In the genomic region with DNA sequence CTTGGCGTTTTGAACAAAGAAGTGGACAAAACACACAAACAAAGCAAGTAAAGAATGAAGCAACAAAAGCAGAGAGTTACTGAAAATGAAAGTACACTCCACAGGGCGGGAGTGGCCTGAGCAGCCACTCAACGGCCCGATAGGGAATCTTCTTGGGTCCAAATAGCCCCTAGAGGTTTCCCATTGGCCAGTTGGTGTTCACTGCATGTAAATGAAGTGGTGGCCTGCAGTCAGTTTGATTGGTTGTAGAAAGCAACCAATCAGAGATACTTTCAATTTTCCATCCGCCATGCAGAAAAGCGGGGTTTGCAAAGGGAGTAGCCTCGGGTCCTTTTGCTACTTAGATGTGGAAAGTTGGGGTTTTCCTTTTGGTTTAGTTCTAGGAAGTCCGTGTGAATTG, we compare ENCODE assay signal across 10 cellular contexts. TPM values are rescaled to one million over a fixed set of nuclear protein-coding genes. Genes with fewer than 3 reads are reported as not detected.
DNase-seq lines count a peak whose midpoint lies in the region; ATAC-seq, FAIRE-seq and TF ChIP-seq lines count a peak whose summit lies in the region.
"Had no signal": no experiment of that assay in that cellular context is flagged by ENCODE, and none has a peak within 500 bp of the region (broad histone marks: within the 10 kb centered on the region; RNA-seq: fewer than 3 reads in every experiment).

No MANE protein-coding gene starts in this region.

- no peak overlapping the region for H3K4me3 Mint-ChIP-seq in activated naive CD8-positive, alpha-beta T cell treated with anti-CD3 and anti-CD28 coated beads, Interleukin-2, amount 50 U/mL, for 24 hours

- no TSS peak for BruUV-seq in HepG2 (replicated peaks; lab: Mats Ljungman, UMichigan)

- peak overlapping the region; percentile 24; the same call in 1 of the 2 replicates for H3K9ac ChIP-seq in HepG2 (ENCODE audit: insufficient read depth, low read depth, low read length)

- peak overlapping the region; percentile 36 for H3K4me3 ChIP-seq in SJSA1
- peak overlapping the region; percentile 37 to 74 (median 58) for H3K4me3 ChIP-seq in HepG2 (replicated peaks in 1 of 3; ENCODE audit: insufficient read depth in 1 of 3, low read depth in 2 of 3, low read length in 3 of 3)
- no peak overlapping the region for H3K4me3 ChIP-seq in SJCRH30

- no peaks in the 10 kb centered on the region for H4K20me1 ChIP-seq in HepG2 (ENCODE audit: insufficient read depth, low read length)

- no peaks in the 10 kb centered on the region for H3K4me1 Mint-ChIP-seq in activated naive CD8-positive, alpha-beta T cell treated with anti-CD3 and anti-CD28 coated beads, Interleukin-2, amount 50 U/mL, for 24 hours

- peak overlapping the region; percentile 78 for H3K4me2 ChIP-seq in HepG2 (ENCODE audit: low read depth, low read length)

- WGBS in HepG2 (ENCODE audit: low lambda C conversion rate) = 15% methylated on average over 8 of the region's 8 CpGs

- no peaks in the 10 kb centered on the region for H3K36me3 Mint-ChIP-seq in activated naive CD8-positive, alpha-beta T cell treated with anti-CD3 and anti-CD28 coated beads, Interleukin-2, amount 50 U/mL, for 24 hours (ENCODE audit: low read depth)

- peak overlapping the region; percentile 61 for H2AFZ ChIP-seq in HepG2 (ENCODE audit: low read length)

- no peaks in the 10 kb centered on the region for H3K36me3 ChIP-seq in SJSA1
- H3K36me3 ChIP-seq in HepG2 (replicated peaks in 1 of 2; ENCODE audit: control insufficient read depth in 1 of 2, insufficient read depth in 2 of 2, low read length in 2 of 2) = no peaks in the 10 kb centered on the region
- H3K36me3 ChIP-seq in SJCRH30 = peaks cover 31% of the 10 kb centered on the region

- CTCF ChIA-PET in HepG2 (lab: Yijun Ruan, JAX; ENCODE audit: low intra/inter-chr PET ratio, low total read pairs) = no interaction called here

- no peaks in the 10 kb centered on the region; the same call in 1 of the 2 replicates for H3K4me1 ChIP-seq in SJSA1 (replicated peaks)
- H3K4me1 ChIP-seq in HepG2 (ENCODE audit: insufficient read depth, low read length) = peaks cover 12% of the 10 kb centered on the region
- H3K4me1 ChIP-seq in SJCRH30 = peaks cover 7% of the 10 kb centered on the region

- no peaks in the 10 kb centered on the region for H3K79me2 ChIP-seq in HepG2 (ENCODE audit: insufficient read depth, low read length)

- H3K27ac ChIP-seq in SJSA1 (peak overlapping the region; percentile 63), HepG2 (ENCODE audit: extremely low read length, insufficient read depth, low read length) (no peak overlapping the region), SJCRH30 (no peak overlapping the region)
- H3K27ac ChIP-seq: brain microvascular endothelial cell had no signal

- in situ Hi-C loops in HepG2 (cut with HindIII; ENCODE audit: extremely low pct_ligation_motif_present, low pct_unique_long_range_greater_than_20kb) = no loop called here

- H3K27ac Mint-ChIP-seq in activated naive CD8-positive, alpha-beta T cell treated with anti-CD3 and anti-CD28 coated beads, Interleukin-2, amount 50 U/mL, for 24 hours = no peak overlapping the region

- FAIRE-seq in HepG2 (lab: Jason Lieb, UNC) = peak; percentile 92

- no peak for TF ChIP-seq RAD21 in HepG2 (CRISPR knock-in tag; IDR thresholded peaks at IDR 0.05)

- TF ChIP-seq CTCF in HepG2 (CRISPR knock-in tag; IDR thresholded peaks at IDR 0.05) = no peak

- DNase-seq in C1 segment of cervical spinal cord (lab: John Stamatoyannopoulos, UW) (peak in 8 of 14 donors; percentile 2 to 49 (median 12)), NCI-H1436 treated with DMSO at 0.1 percent for 48 hours (lab: John Stamatoyannopoulos, UW) (peak; percentile 94), SJSA1 (ENCODE audit: low read depth in 1 of 2, low spot score in 2 of 2) (peak; percentile 85 to 93), HepG2 (ENCODE audit: low spot score) (peak; percentile 94), SJCRH30 (no peak)
- no peak for DNase-seq in activated naive CD4-positive, alpha-beta T cell (lab: John Stamatoyannopoulos, UW)
- no peak for DNase-seq in activated naive CD8-positive, alpha-beta T cell treated with anti-CD3 and anti-CD28 coated beads, Interleukin-2, amount 50 U/mL, for 24 hours
- DNase-seq: brain microvascular endothelial cell, mesenchymal stem cell had no signal

- intact Hi-C loops in HepG2 (cut with micrococcal nuclease; ENCODE audit: unreplicated experiment) = no loop called here

- POLR2A ChIA-PET in HepG2 (lab: Yijun Ruan, JAX) = no interaction called here

- H3K9me3 Mint-ChIP-seq in activated naive CD8-positive, alpha-beta T cell treated with anti-CD3 and anti-CD28 coated beads, Interleukin-2, amount 50 U/mL, for 24 hours = no peaks in the 10 kb centered on the region

- no peaks in the 10 kb centered on the region for H3K27me3 Mint-ChIP-seq in activated naive CD8-positive, alpha-beta T cell treated with anti-CD3 and anti-CD28 coated beads, Interleukin-2, amount 50 U/mL, for 24 hours

- H3K9me3 ChIP-seq in SJSA1 (replicated peaks) (no peaks in the 10 kb centered on the region), HepG2 (ENCODE audit: low read length) (no peaks in the 10 kb centered on the region), SJCRH30 (replicated peaks) (no peaks in the 10 kb centered on the region)

- no peak for TF ChIP-seq EP300 in HepG2 (IDR thresholded peaks at IDR 0.05; ENCODE audit: low read depth in 2 of 2, low read length in 2 of 2)
- TF ChIP-seq EP300 in HepG2 (CRISPR knock-in tag; IDR thresholded peaks at IDR 0.05; ENCODE audit: borderline replicate concordance) = no peak

- TF ChIP-seq POLR2A in HepG2 (IDR thresholded peaks at IDR 0.05; ENCODE audit: insufficient read depth in 1 of 2, low read depth in 2 of 2, low read length in 2 of 2) = peak; percentile 28 to 48; a peak in 1 of 4 replicates

- no peaks in the 10 kb centered on the region for H3K27me3 ChIP-seq in SJSA1 (replicated peaks)
- 0 out of 5 replicates have a peak, but pooled peaks cover 0 to 5% of the 10 kb centered on the region in 2 experiments for H3K27me3 ChIP-seq in HepG2 (ENCODE audit: control insufficient read depth in 1 of 2, insufficient read depth in 2 of 2, low read length in 2 of 2)
- H3K27me3 ChIP-seq in SJCRH30 = no peaks in the 10 kb centered on the region
- H3K27me3 ChIP-seq: brain microvascular endothelial cell had no signal

- ATAC-seq in HepG2 (peak; percentile 100), HG02973 (IDR thresholded peaks at IDR 0.05; ENCODE audit: unreplicated experiment) (no peak)
- ATAC-seq in activated naive CD8-positive, alpha-beta T cell treated with anti-CD3 and anti-CD28 coated beads, Interleukin-2, amount 50 U/mL, for 24 hours = no peak

TF ChIP-seq in HepG2, 621 proteins besides CTCF, POLR2A, EP300 and RAD21 (continues in another document):
- TF ChIP-seq ZNF180 (CRISPR knock-in tag; IDR thresholded peaks at IDR 0.05; ENCODE audit: borderline replicate concordance, low read depth) (no peak), ZBTB7A (CRISPR knock-in tag; IDR thresholded peaks at IDR 0.05) (no peak), PHB2 (IDR thresholded peaks at IDR 0.05; ENCODE audit: partially characterized antibody) (no peak), WIZ (CRISPR knock-in tag; IDR thresholded peaks at IDR 0.05) (no peak), JARID2 (CRISPR knock-in tag; IDR thresholded peaks at IDR 0.05; ENCODE audit: insufficient replicate concordance) (no peak), GATAD1 (CRISPR knock-in tag; IDR thresholded peaks at IDR 0.05) (peak; percentile 35; the same call in 1 of the 2 replicates), CEBPG (CRISPR knock-in tag; IDR thresholded peaks at IDR 0.05) (peak; percentile 55; the same call in 1 of the 2 replicates), TAF1 (CRISPR knock-in tag; IDR thresholded peaks at IDR 0.05) (no peak; the same call in 1 of the 2 replicates), NFYC (CRISPR knock-in tag; IDR thresholded peaks at IDR 0.05) (peak; percentile 82), ZMYM4 (CRISPR knock-in tag; IDR thresholded peaks at IDR 0.05) (peak; percentile 78), ZNF790 (CRISPR knock-in tag; IDR thresholded peaks at IDR 0.05; ENCODE audit: borderline replicate concordance) (no peak), THAP11 (CRISPR knock-in tag; IDR thresholded peaks at IDR 0.05) (0 out of 2 replicates have a peak, but pooled peaks have one; percentile 36)
- TF ChIP-seq, protein P1, sequence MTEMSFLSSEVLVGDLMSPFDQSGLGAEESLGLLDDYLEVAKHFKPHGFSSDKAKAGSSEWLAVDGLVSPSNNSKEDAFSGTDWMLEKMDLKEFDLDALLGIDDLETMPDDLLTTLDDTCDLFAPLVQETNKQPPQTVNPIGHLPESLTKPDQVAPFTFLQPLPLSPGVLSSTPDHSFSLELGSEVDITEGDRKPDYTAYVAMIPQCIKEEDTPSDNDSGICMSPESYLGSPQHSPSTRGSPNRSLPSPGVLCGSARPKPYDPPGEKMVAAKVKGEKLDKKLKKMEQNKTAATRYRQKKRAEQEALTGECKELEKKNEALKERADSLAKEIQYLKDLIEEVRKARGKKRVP (CRISPR knock-in tag; IDR thresholded peaks at IDR 0.05) = peak in 1 of 2 experiments; percentile 65; a peak in 2 of 4 replicates

RNA-seq across cellular contexts. Expression of a gene that starts 31.6 kb away (rescaled TPM):
- total RNA-seq in SJSA1 (2014; rRNA removed; shearing (Covaris generic)) = 49.7 and 66.5 TPM in 2 replicates
- 0.34 and 0.42 TPM in 2 replicates for total RNA-seq in HepG2 (2016; rRNA removed; fragmentation: Illumina TruSeq; extraction: Trizol)
- 0.30 and 0.53 TPM in 2 replicates for total RNA-seq in HepG2 (2016; cell fraction: cytosol; rRNA removed; fragmentation: Illumina TruSeq; extraction: Trizol; ENCODE audit: low read depth)
- 0.27 and 0.58 TPM in 2 replicates for total RNA-seq in HepG2 (2016; cell fraction: insoluble cytoplasmic fraction; rRNA removed; fragmentation: Illumina TruSeq; extraction: Trizol)
- total RNA-seq in HepG2 (2016; cell fraction: membrane; rRNA removed; fragmentation: Illumina TruSeq; extraction: Trizol) = 0.49 and 0.76 TPM in 2 replicates
- total RNA-seq in HepG2 (2016; cell fraction: nucleus; rRNA removed; fragmentation: Illumina TruSeq; extraction: Trizol) = 0.22 and 0.85 TPM in 2 replicates
- polyA plus RNA-seq in HepG2 (2011; rRNA removed) = 0.13 and 0.51 TPM in 2 replicates
- polyA plus RNA-seq in HepG2 (2011; cell fraction: cytosol; rRNA removed) = 0.40 and 0.75 TPM in 2 replicates
- 0.14 and 0.19 TPM in 2 replicates for polyA plus RNA-seq in HepG2 (2011; cell fraction: nucleus; rRNA removed)
- polyA plus RNA-seq in HepG2 (2012) = 0.23 and 0.25 TPM in 2 replicates
- 0.27 and 0.35 TPM in 2 replicates for polyA plus RNA-seq in HepG2 (2016; cell fraction: cytosol; fragmentation: Illumina TruSeq; extraction: Trizol; ENCODE audit: low read depth)
- 0.56 and 0.59 TPM in 2 replicates for polyA plus RNA-seq in HepG2 (2016; cell fraction: insoluble cytoplasmic fraction; fragmentation: Illumina TruSeq; extraction: Trizol; ENCODE audit: low read depth)
- polyA plus RNA-seq in HepG2 (2016; cell fraction: membrane; fragmentation: Illumina TruSeq; extraction: Trizol; ENCODE audit: low read depth) = 0.32 and 0.33 TPM in 2 replicates
- polyA plus RNA-seq in HepG2 (2016; cell fraction: nucleus; fragmentation: Illumina TruSeq; extraction: Trizol; ENCODE audit: insufficient read depth, low read depth) = 0.43 and 0.75 TPM in 2 replicates
- polyA minus RNA-seq in HepG2 (2011; rRNA and poly(A)+ RNA removed; ENCODE audit: low replicate concordance) = 0.52 and 4.2 TPM in 2 replicates
- polyA minus RNA-seq in HepG2 (2011; cell fraction: cytosol; rRNA and poly(A)+ RNA removed) = 0.40 and 0.97 TPM in 2 replicates
- 0.25 and 0.77 TPM in 2 replicates for polyA minus RNA-seq in HepG2 (2011; cell fraction: nucleus; rRNA and poly(A)+ RNA removed)
- 67.0 and 71.2 TPM in 2 replicates for total RNA-seq in SJCRH30 (2014; rRNA removed; shearing (Covaris generic))

Comparison
In these comparisons a context has a peak if more than half of its experiments do, and no peak if none do; other contexts are left out.
1. DNase-seq: peak in C1 segment of cervical spinal cord (8 of 14), NCI-H1436 treated with DMSO at 0.1 percent for 48 hours (single experiment), SJSA1 (2 of 2) and HepG2 (single experiment); none in activated naive CD4-positive, alpha-beta T cell (0 of 4), activated naive CD8-positive, alpha-beta T cell treated with anti-CD3 and anti-CD28 coated beads, Interleukin-2, amount 50 U/mL, for 24 hours (single experiment) and SJCRH30 (0 of 2).
2. RNA of a gene that starts 31.6 kb away (total RNA-seq): 67.0 to 71.2 TPM in SJCRH30 and 49.7 to 66.5 TPM in SJSA1; 0.22 to 0.85 TPM in HepG2; every median in the first group is over 10 times any median in the second.